8 cellular contexts compared by ENCODE assay signal in the genomic region with DNA sequence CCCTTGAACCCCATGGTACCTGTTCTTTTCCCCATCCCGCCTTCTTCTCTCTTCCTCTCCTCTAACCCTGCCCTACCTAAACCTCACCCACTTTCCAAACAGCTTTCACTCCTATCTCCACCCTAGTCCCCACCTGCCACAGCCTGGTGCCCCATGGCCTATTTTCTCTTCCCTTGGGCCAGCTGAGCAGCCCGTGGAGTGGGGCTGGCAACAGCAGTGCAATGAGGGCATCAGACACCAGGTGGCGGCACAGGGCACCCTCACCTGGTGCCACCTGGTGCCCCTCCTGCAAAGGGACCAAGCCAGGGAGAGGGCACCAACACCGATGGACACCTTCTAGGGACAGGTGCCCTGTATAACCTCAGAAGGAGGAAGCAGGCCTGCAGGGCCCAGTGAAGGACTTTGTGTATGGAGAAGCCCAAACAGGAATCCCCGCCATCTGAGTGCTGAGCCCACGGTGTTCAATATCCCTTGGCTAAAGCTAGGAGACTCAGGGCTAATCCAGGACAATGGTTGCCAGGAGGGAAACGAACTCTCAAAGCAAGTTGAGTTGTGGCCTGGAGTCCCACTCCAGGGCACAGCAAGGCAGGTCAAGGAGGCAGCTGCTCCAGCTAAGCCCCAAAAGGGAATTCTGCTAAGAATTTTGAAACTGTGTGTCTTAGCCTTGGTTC. TPM values are rescaled to one million over a fixed set of nuclear protein-coding genes. Genes with fewer than 3 reads are reported as not detected.
DNase-seq lines count a peak whose midpoint lies in the region; ATAC-seq and TF ChIP-seq lines count a peak whose summit lies in the region.

No MANE protein-coding gene starts in this region.

- H3K27me3 ChIP-seq in mucosa of rectum (ENCODE audit: control insufficient read depth in 2 of 2, insufficient read depth in 2 of 2, low read length in 2 of 2) = peaks cover 0 to 8% of the 10 kb centered on the region in 2 donors
- peaks cover 0 to 49% (median 12%) of the 10 kb centered on the region in 3 donors for H3K27me3 ChIP-seq in stomach

- intact Hi-C loops in stomach (cut with DNase I; ENCODE audit: low total_unique reads) = no loop called here

- 36 to 49% (median 39%) methylated on average over 7 of the region's 7 CpGs for WGBS in stomach, 5 donors

- H3K27ac ChIP-seq in mucosa of rectum (ENCODE audit: low read depth in 2 of 2, low read length in 2 of 2) (peak overlapping the region; percentile 59 to 71), stomach (peak overlapping the region; percentile 57 to 77 (median 60))

- no peak for TF ChIP-seq POLR2A in stomach (IDR thresholded peaks at IDR 0.05)

- no peak for TF ChIP-seq EP300 in stomach (IDR thresholded peaks at IDR 0.05)

- peak overlapping the region in 1 of 2 donors; percentile 14 for H3K9ac ChIP-seq in mucosa of rectum (ENCODE audit: low read depth in 1 of 2, low read length in 2 of 2)

- H3K4me1 ChIP-seq in mucosa of rectum (ENCODE audit: control insufficient read depth in 2 of 2, insufficient read depth in 2 of 2, low read length in 2 of 2) = peaks cover 45 to 52% of the 10 kb centered on the region in 2 donors
- H3K4me1 ChIP-seq in stomach = peaks cover 12 to 69% (median 52%) of the 10 kb centered on the region in 4 donors

- TF ChIP-seq CTCF in LNCaP clone FGC (IDR thresholded peaks at IDR 0.05; ENCODE audit: control insufficient read depth, extremely low read depth, insufficient read depth) (peak; percentile 98), stomach (IDR thresholded peaks at IDR 0.05) (peak in 6 of 7 experiments; percentile 44 to 99 (median 82))

- no peaks in the 10 kb centered on the region for H3K9me3 ChIP-seq in mucosa of rectum (ENCODE audit: control insufficient read depth in 2 of 2, low read length in 2 of 2)
- no peaks in the 10 kb centered on the region for H3K9me3 ChIP-seq in stomach

- no peak for ATAC-seq in GM21390 (IDR thresholded peaks at IDR 0.05; ENCODE audit: unreplicated experiment)
- no peak for ATAC-seq in GM18517 (IDR thresholded peaks at IDR 0.05; ENCODE audit: unreplicated experiment)

- H3K36me3 ChIP-seq in mucosa of rectum (ENCODE audit: control insufficient read depth in 2 of 2, insufficient read depth in 2 of 2, low read length in 2 of 2) (no peaks in the 10 kb centered on the region), stomach (no peaks in the 10 kb centered on the region)

- H3K4me3 ChIP-seq in LNCaP clone FGC (ENCODE audit: low read depth, low read length) = no peak overlapping the region
- no peak overlapping the region for H3K4me3 ChIP-seq in mucosa of rectum (ENCODE audit: low read length in 2 of 2)
- H3K4me3 ChIP-seq in stomach = no peak overlapping the region

- DNase-seq in DMS53 (lab: John Stamatoyannopoulos, UW) (peak; percentile 94), LNCaP clone FGC (ENCODE audit: low read depth) (no peak), stomach (peak; percentile 92)
- peak; percentile 25 to 46 (median 32) for DNase-seq in activated CD4-positive, CD25-positive, alpha-beta regulatory T cell (lab: John Stamatoyannopoulos, UW)
- peak; percentile 40 for DNase-seq in central memory CD4-positive, alpha-beta T cell

RNA-seq across cellular contexts. Expression of a gene that starts 4.0 kb away (rescaled TPM):
- total RNA-seq in stomach = 1,000 to 10,000 TPM in 1 of 5 donors, 100 to 1,000 TPM in 4; 139 to 1,043 (median 270) TPM
- 10 to 100 TPM; 13.6 to 46.4 (median 23.9) TPM for polyA plus RNA-seq in stomach
